Comparison of ENCODE assay signal across 16 cellular contexts in the genomic region with DNA sequence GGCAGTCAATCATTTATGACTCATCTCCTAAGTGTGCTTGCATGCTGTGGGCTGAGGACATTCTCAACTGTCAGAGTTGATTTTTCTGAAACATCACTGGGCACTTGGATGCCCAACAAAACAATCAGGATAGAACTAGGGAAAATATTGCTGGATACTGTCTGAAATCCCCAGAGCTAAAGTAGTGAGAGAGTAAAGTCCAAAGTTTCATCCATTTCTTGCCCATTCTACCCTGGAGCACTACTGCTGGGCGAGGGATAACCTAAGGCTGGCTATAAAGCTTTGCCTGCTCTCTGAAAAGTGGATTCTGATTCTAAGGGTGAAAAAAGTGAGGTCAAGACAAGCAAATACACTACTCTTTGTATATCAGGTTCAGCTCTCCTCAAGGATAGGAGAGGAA.
"Had no signal": no experiment of that assay in that cellular context is flagged by ENCODE, and none has a peak within 500 bp of the region (broad histone marks: within the 10 kb centered on the region; RNA-seq: fewer than 3 reads in every experiment).

No MANE protein-coding gene starts in this region.

- H3K27me3 Mint-ChIP-seq: dendritic cell treated with granulocyte-macrophage colony-stimulating factor and Interleukin-4, amounts not matched to agents 40 ng/mL and 50 ng/mL, for 4 days; memory B cell; type B pancreatic cell had no signal

- H3K4me1 Mint-ChIP-seq: memory B cell had no signal

- H3K27ac Mint-ChIP-seq: dendritic cell treated with granulocyte-macrophage colony-stimulating factor and Interleukin-4, amounts not matched to agents 40 ng/mL and 50 ng/mL, for 4 days; memory B cell; natural killer cell treated with Interleukin-12 subunit alpha and Interleukin-12 subunit beta and Interleukin-15 and Interleukin-18, amount 100 ng/mL, for 72 hours; type B pancreatic cell had no signal

- H3K9me3 Mint-ChIP-seq: dendritic cell treated with granulocyte-macrophage colony-stimulating factor and Interleukin-4, amounts not matched to agents 40 ng/mL and 50 ng/mL, for 4 days; type B pancreatic cell had no signal

- H3K4me3 Mint-ChIP-seq: dendritic cell treated with granulocyte-macrophage colony-stimulating factor and Interleukin-4, amounts not matched to agents 40 ng/mL and 50 ng/mL, for 4 days; memory B cell; mesothelial cell of epicardium; natural killer cell treated with Interleukin-12 subunit alpha and Interleukin-12 subunit beta and Interleukin-15 and Interleukin-18, amount 100 ng/mL, for 72 hours; type B pancreatic cell had no signal

- H3K36me3 Mint-ChIP-seq: memory B cell, type B pancreatic cell had no signal

- DNase-seq: cerebellar nuclear complex; erythroblast; head of caudate nucleus; hippocampal formation; left lung; lower lobe of right lung; psoas muscle; retina; stimulated activated CD4-positive, alpha-beta T cell treated with anti-CD3 and anti-CD28 coated beads, Interleukin-12 subunit alpha, Interleukin-12 subunit beta, amount 100 ng/mL, for 4 hours; stimulated activated naive CD4-positive, alpha-beta T cell treated with Interleukin-2 at 50 U/mL for 16 hours; thyroid gland had no signal
